Comparison of ENCODE assay signal across 6 cellular contexts in the genomic region with DNA sequence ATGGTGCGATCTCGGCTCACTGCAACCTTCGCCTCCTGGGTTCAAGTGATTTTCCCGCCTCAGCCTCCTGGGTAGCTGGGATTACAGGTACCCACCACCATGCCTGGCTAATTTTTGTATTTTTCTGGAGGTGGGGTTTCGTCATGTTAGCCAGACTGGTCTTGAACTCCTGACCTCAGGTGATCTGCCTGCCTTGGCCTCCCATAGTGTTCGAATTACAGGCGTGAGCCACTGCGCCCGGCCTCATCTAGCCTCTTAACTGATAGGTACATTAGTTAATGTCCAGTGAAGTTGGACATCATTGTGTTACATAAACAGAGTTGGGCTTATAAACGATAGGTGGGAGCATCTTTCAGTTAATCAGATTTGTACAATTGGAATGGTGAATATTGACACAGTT. TPM values are rescaled to one million over a fixed set of nuclear protein-coding genes. Genes with fewer than 3 reads are reported as not detected.
"Had no signal": no experiment of that assay in that cellular context is flagged by ENCODE, and none has a peak within 500 bp of the region (broad histone marks: within the 10 kb centered on the region; RNA-seq: fewer than 3 reads in every experiment).

No MANE protein-coding gene starts in this region.

RNA-seq across cellular contexts. Expression of a gene that starts 4.4 kb away (rescaled TPM):
- total RNA-seq: GM23248, GM23338, H1, H7, H9, HFFc6 had no signal
